ENCODE assay signal across 29 cellular contexts in the genomic region with DNA sequence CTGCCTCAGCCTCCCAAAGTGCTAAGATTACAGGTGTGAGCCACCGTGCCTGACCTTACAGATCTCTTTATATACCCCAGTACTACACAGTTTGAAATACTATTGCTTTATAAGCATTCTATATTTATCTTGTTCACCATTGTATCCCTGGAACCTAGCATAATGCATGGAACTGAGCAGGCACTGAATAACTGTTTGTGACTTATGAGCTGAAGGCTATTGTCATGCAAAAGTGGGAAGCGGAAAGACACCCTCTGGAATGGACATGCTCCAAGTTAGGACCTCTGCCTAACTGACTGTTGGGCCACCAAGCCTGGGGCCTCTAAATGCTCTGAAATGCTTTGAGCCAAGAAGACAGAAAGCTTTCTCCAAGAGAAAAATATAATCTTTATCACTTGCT.
"Had no signal": no experiment of that assay in that cellular context is flagged by ENCODE, and none has a peak within 500 bp of the region (broad histone marks: within the 10 kb centered on the region; RNA-seq: fewer than 3 reads in every experiment).

No MANE protein-coding gene starts in this region.

- H3K4me3 Mint-ChIP-seq: stimulated activated effector memory CD8-positive, alpha-beta T cell treated with anti-CD3 and anti-CD28 coated beads, Interleukin-12 subunit alpha, Interleukin-12 subunit beta, amount 100 ng/mL, for 72 hours; stimulated activated memory B cell treated with anti-CD40 and anti-IgM and Interleukin-4, amounts not matched to agents 10 μg/mL and 1 μg/mL and 100 μg/mL, for 72 hours; stimulated activated naive B cell treated with anti-CD40 and anti-IgM and Interleukin-4, amounts not matched to agents 10 μg/mL and 1 μg/mL and 100 μg/mL, for 72 hours; stimulated activated naive CD8-positive, alpha-beta T cell treated with anti-CD3 and anti-CD28 coated beads, Interleukin-15, amount 100 ng/mL, for 72 hours; stimulated activated naive CD8-positive, alpha-beta T cell treated with anti-CD3 and anti-CD28 coated beads, Interleukin-15, Interleukin-2, amounts not matched to agents 100 ng/mL and 50 ng/mL, for 24 hours; type B pancreatic cell had no signal

- ATAC-seq: stimulated activated effector memory CD8-positive, alpha-beta T cell treated with anti-CD3 and anti-CD28 coated beads, Interleukin-12 subunit alpha, Interleukin-12 subunit beta, amount 100 ng/mL, for 72 hours; stimulated activated memory B cell treated with anti-CD40 and anti-IgM and Interleukin-4, amounts not matched to agents 10 μg/mL and 1 μg/mL and 100 μg/mL, for 72 hours; stimulated activated naive B cell treated with anti-CD40 and anti-IgM and Interleukin-4, amounts not matched to agents 10 μg/mL and 1 μg/mL and 100 μg/mL, for 72 hours; stimulated activated naive CD8-positive, alpha-beta T cell treated with anti-CD3 and anti-CD28 coated beads, Interleukin-15, amount 100 ng/mL, for 72 hours; stimulated activated naive CD8-positive, alpha-beta T cell treated with anti-CD3 and anti-CD28 coated beads, Interleukin-15, Interleukin-2, amounts not matched to agents 100 U/mL and 50 U/mL, for 24 hours; upper lobe of right lung had no signal

- H3K27me3 Mint-ChIP-seq: stimulated activated memory B cell treated with anti-CD40 and anti-IgM and Interleukin-4, amounts not matched to agents 10 μg/mL and 1 μg/mL and 100 μg/mL, for 72 hours; stimulated activated naive B cell treated with anti-CD40 and anti-IgM and Interleukin-4, amounts not matched to agents 10 μg/mL and 1 μg/mL and 100 μg/mL, for 72 hours; stimulated activated naive CD8-positive, alpha-beta T cell treated with anti-CD3 and anti-CD28 coated beads, Interleukin-15, amount 100 ng/mL, for 72 hours; stimulated activated naive CD8-positive, alpha-beta T cell treated with anti-CD3 and anti-CD28 coated beads, Interleukin-15, Interleukin-2, amounts not matched to agents 100 ng/mL and 50 ng/mL, for 24 hours; type B pancreatic cell had no signal

- H3K36me3 ChIP-seq: uterus had no signal

- H3K27ac ChIP-seq: stomach, suprapubic skin, testis, thoracic aorta, thyroid gland, tibial artery, tibial nerve, transverse colon, upper lobe of left lung, upper lobe of right lung, uterus, vagina had no signal

- H3K27me3 ChIP-seq: stomach, suprapubic skin, testis, thyroid gland, tibial artery, tibial nerve, transverse colon, upper lobe of left lung, upper lobe of right lung, uterus, vagina had no signal

- H3K9me3 ChIP-seq: stomach, suprapubic skin, testis, thoracic aorta, thyroid gland, tibial artery, tibial nerve, transverse colon, upper lobe of left lung, upper lobe of right lung, uterus, vagina had no signal

- FAIRE-seq: urothelium cell line had no signal

- DNase-seq: stimulated activated CD4-positive, alpha-beta T cell treated with anti-CD3 and anti-CD28 coated beads, Interleukin-2, amount 100 ng/mL, for 48 hours; stimulated activated CD4-positive, alpha-beta T cell treated with anti-CD3 and anti-CD28 coated beads, Interleukin-4, amount 100 ng/mL, for 1 hour; stimulated activated CD4-positive, alpha-beta T cell treated with anti-CD3 and anti-CD28 coated beads, Interleukin-4, amount 100 ng/mL, for 24 hours; stimulated activated CD4-positive, alpha-beta T cell treated with anti-CD3 and anti-CD28 coated beads, Interleukin-4, amount 100 ng/mL, for 4 hours; stimulated activated CD8-positive, alpha-beta memory T cell treated with anti-CD3 and anti-CD28 coated beads, Interleukin-4, amount 100 ng/mL, for 48 hours; stimulated activated naive B cell treated with anti-CD40 and anti-IgM and Interleukin-4, amounts not matched to agents 10 μg/mL and 1 μg/mL and 100 μg/mL, for 72 hours; stimulated activated naive CD4-positive, alpha-beta T cell; stimulated activated naive CD4-positive, alpha-beta T cell treated with Interleukin-2 at 50 U/mL for 16 hours; stimulated activated naive CD8-positive, alpha-beta T cell treated with anti-CD3 and anti-CD28 coated beads, Interleukin-15, amount 100 ng/mL, for 72 hours; stimulated activated naive CD8-positive, alpha-beta T cell treated with anti-CD3 and anti-CD28 coated beads, Interleukin-15, Interleukin-2, amounts not matched to agents 100 U/mL and 50 U/mL, for 24 hours; stomach; substantia nigra; testis; thyroid gland; tibial artery; transverse colon; trophoblast cell; upper lobe of left lung; upper lobe of right lung; uterus had no signal

- H3K27ac Mint-ChIP-seq: stimulated activated effector memory CD8-positive, alpha-beta T cell treated with anti-CD3 and anti-CD28 coated beads, Interleukin-12 subunit alpha, Interleukin-12 subunit beta, amount 100 ng/mL, for 72 hours; stimulated activated memory B cell treated with anti-CD40 and anti-IgM and Interleukin-4, amounts not matched to agents 10 μg/mL and 1 μg/mL and 100 μg/mL, for 72 hours; stimulated activated naive B cell treated with anti-CD40 and anti-IgM and Interleukin-4, amounts not matched to agents 10 μg/mL and 1 μg/mL and 100 μg/mL, for 72 hours; stimulated activated naive CD8-positive, alpha-beta T cell treated with anti-CD3 and anti-CD28 coated beads, Interleukin-15, Interleukin-2, amounts not matched to agents 100 ng/mL and 50 ng/mL, for 24 hours; type B pancreatic cell had no signal

- H3K9me3 Mint-ChIP-seq: stimulated activated effector memory CD8-positive, alpha-beta T cell treated with anti-CD3 and anti-CD28 coated beads, Interleukin-12 subunit alpha, Interleukin-12 subunit beta, amount 100 ng/mL, for 72 hours; stimulated activated memory B cell treated with anti-CD40 and anti-IgM and Interleukin-4, amounts not matched to agents 10 μg/mL and 1 μg/mL and 100 μg/mL, for 72 hours; stimulated activated naive B cell treated with anti-CD40 and anti-IgM and Interleukin-4, amounts not matched to agents 10 μg/mL and 1 μg/mL and 100 μg/mL, for 72 hours; stimulated activated naive CD8-positive, alpha-beta T cell treated with anti-CD3 and anti-CD28 coated beads, Interleukin-15, amount 100 ng/mL, for 72 hours; stimulated activated naive CD8-positive, alpha-beta T cell treated with anti-CD3 and anti-CD28 coated beads, Interleukin-15, Interleukin-2, amounts not matched to agents 100 ng/mL and 50 ng/mL, for 24 hours; type B pancreatic cell had no signal

- H3K4me3 ChIP-seq: stomach, suprapubic skin, testis, thoracic aorta, thyroid gland, tibial artery, tibial nerve, transverse colon, upper lobe of left lung, upper lobe of right lung, uterus, vagina had no signal
